Comparison of ENCODE assay signal across 8 cellular contexts in genomic region chr17:27601069-27601974, GRCh38. TPM values are rescaled to one million over a fixed set of nuclear protein-coding genes. Genes with fewer than 3 reads are reported as not detected.
DNase-seq lines count a peak whose midpoint lies in the region; ATAC-seq, FAIRE-seq and TF ChIP-seq lines count a peak whose summit lies in the region.

No MANE protein-coding gene starts in this region.

- DNase-seq in NAMALWA (ENCODE audit: low spot score) (peak; percentile 88), T follicular helper cell (ENCODE audit: low read depth) (peak; percentile 74), cardiac muscle cell (ENCODE audit: low read depth in 1 of 2, low spot score in 1 of 2) (peak; percentile 81 to 89), progenitor cell of endocrine pancreas (ENCODE audit: low spot score, unreplicated experiment) (peak; percentile 83), vagina (ENCODE audit: extremely low spot score in 2 of 2) (no peak)
- peak; percentile 87 for DNase-seq in activated naive CD8-positive, alpha-beta T cell treated with anti-CD3 and anti-CD28 coated beads, Interleukin-2, amount 50 U/mL, for 24 hours

- H3K4me1 ChIP-seq in cardiac muscle cell (ENCODE audit: low read depth) (peaks cover 8% of the 10 kb centered on the region), vagina (no peaks in the 10 kb centered on the region)

- H3K9me3 ChIP-seq in cardiac muscle cell (ENCODE audit: low read depth) (no peaks in the 10 kb centered on the region), vagina (no peaks in the 10 kb centered on the region)

- H3K4me3 ChIP-seq in cardiac muscle cell (no peak overlapping the region), vagina (no peak overlapping the region)

- H3K27ac Mint-ChIP-seq in activated naive CD8-positive, alpha-beta T cell treated with anti-CD3 and anti-CD28 coated beads, Interleukin-2, amount 50 U/mL, for 24 hours: no peak overlapping the region
- H3K27ac Mint-ChIP-seq in progenitor cell of endocrine pancreas: peak overlapping the region; percentile 29

- H3K27me3 Mint-ChIP-seq in activated naive CD8-positive, alpha-beta T cell treated with anti-CD3 and anti-CD28 coated beads, Interleukin-2, amount 50 U/mL, for 24 hours: no peaks in the 10 kb centered on the region
- H3K27me3 Mint-ChIP-seq in progenitor cell of endocrine pancreas: no peaks in the 10 kb centered on the region

- peaks cover 6% of the 10 kb centered on the region for H3K36me3 ChIP-seq in cardiac muscle cell
- peaks cover 0 to 37% of the 10 kb centered on the region in 2 donors for H3K36me3 ChIP-seq in vagina

- H3K27me3 ChIP-seq in cardiac muscle cell: no peaks in the 10 kb centered on the region
- H3K27me3 ChIP-seq in vagina: no peaks in the 10 kb centered on the region

- H3K27ac ChIP-seq in cardiac muscle cell (no peak overlapping the region), vagina (no peak overlapping the region)

- no peak overlapping the region for H3K4me3 Mint-ChIP-seq in activated naive CD8-positive, alpha-beta T cell treated with anti-CD3 and anti-CD28 coated beads, Interleukin-2, amount 50 U/mL, for 24 hours
- H3K4me3 Mint-ChIP-seq in progenitor cell of endocrine pancreas (ENCODE audit: low read depth): no peak overlapping the region

- H3K4me1 Mint-ChIP-seq in activated naive CD8-positive, alpha-beta T cell treated with anti-CD3 and anti-CD28 coated beads, Interleukin-2, amount 50 U/mL, for 24 hours: peaks cover 18% of the 10 kb centered on the region
- H3K4me1 Mint-ChIP-seq in progenitor cell of endocrine pancreas (ENCODE audit: low read depth): peaks cover 1% of the 10 kb centered on the region

- peak; percentile 95 for TF ChIP-seq CTCF in cardiac muscle cell (IDR thresholded peaks at IDR 0.05; ENCODE audit: low read depth, low read length)
- peak; percentile 91 for TF ChIP-seq CTCF in progenitor cell of endocrine pancreas (IDR thresholded peaks at IDR 0.05; ENCODE audit: unreplicated experiment)
- TF ChIP-seq CTCF in vagina (IDR thresholded peaks at IDR 0.05): peak; percentile 76 to 97 (median 87)

- H3K9me3 Mint-ChIP-seq in activated naive CD8-positive, alpha-beta T cell treated with anti-CD3 and anti-CD28 coated beads, Interleukin-2, amount 50 U/mL, for 24 hours: no peaks in the 10 kb centered on the region
- no peaks in the 10 kb centered on the region for H3K9me3 Mint-ChIP-seq in progenitor cell of endocrine pancreas (ENCODE audit: low read depth)

- TF ChIP-seq POLR2A in vagina (IDR thresholded peaks at IDR 0.05): no peak

- H3K36me3 Mint-ChIP-seq in activated naive CD8-positive, alpha-beta T cell treated with anti-CD3 and anti-CD28 coated beads, Interleukin-2, amount 50 U/mL, for 24 hours (ENCODE audit: low read depth): peaks cover 44% of the 10 kb centered on the region
- H3K36me3 Mint-ChIP-seq in progenitor cell of endocrine pancreas (ENCODE audit: insufficient read depth): peaks cover 9% of the 10 kb centered on the region

- FAIRE-seq in G401.6 (lab: Jason Lieb, UNC): peak; percentile 85

- ATAC-seq in activated naive CD8-positive, alpha-beta T cell treated with anti-CD3 and anti-CD28 coated beads, Interleukin-2, amount 50 U/mL, for 24 hours: no peak
- no peak for ATAC-seq in GM19463 (IDR thresholded peaks at IDR 0.05; ENCODE audit: unreplicated experiment)

- intact Hi-C loops in vagina (cut with DNase I): loop anchor here (5.0 kb wide), 2 partner anchors 249 to 364 kb away; no protein-coding TSS in a partner anchor

RNA-seq across cellular contexts. Expression of gene LGALS9, which starts 29.7 kb away (rescaled TPM):
- 0.63 and 1.3 TPM in 2 replicates for total RNA-seq in cardiac muscle cell
- polyA plus RNA-seq in cardiac muscle cell: 0.46 and 0.90 TPM in 2 replicates
- total RNA-seq in progenitor cell of endocrine pancreas: 2.1 and 3.1 TPM in 2 replicates
- total RNA-seq in vagina: 34.9 TPM

Comparison
In these comparisons a context has a peak if more than half of its experiments do, and no peak if none do; other contexts are left out.
1. DNase-seq: peak in NAMALWA (single experiment), T follicular helper cell (single experiment), activated naive CD8-positive, alpha-beta T cell treated with anti-CD3 and anti-CD28 coated beads, Interleukin-2, amount 50 U/mL, for 24 hours (single experiment), cardiac muscle cell (2 of 2) and progenitor cell of endocrine pancreas (single experiment); none in vagina (0 of 2).
2. Peak in every context shown above with its lines, with median percentiles within 50 percentile points of each other: CTCF ChIP-seq.